Comparison of ENCODE assay signal across 21 cellular contexts in the genomic region with DNA sequence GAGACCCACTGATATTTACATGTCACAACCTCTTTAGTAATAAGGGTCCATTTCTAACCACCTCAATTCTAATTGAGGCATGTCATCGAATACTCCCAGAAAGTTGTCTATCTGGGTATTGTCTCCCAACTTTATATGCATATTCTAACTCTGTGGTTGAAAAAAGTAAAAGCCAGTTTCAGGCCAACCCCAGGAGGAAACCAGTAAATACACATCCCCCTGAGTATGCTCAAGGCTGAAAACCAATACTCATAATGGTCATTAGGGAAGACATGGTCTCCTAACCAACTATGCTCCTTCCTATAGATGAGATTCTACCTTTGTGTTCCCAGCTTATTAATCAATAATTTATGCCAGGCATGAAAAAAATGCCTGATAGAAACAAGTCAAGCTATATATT.
A peak's percentile ranks its signal among the peaks of the same experiment; 100 is the strongest.
DNase-seq lines count a peak whose midpoint lies in the region; ATAC-seq and TF ChIP-seq lines count a peak whose summit lies in the region.
"Had no signal": no experiment of that assay in that cellular context is flagged by ENCODE, and none has a peak within 500 bp of the region (broad histone marks: within the 10 kb centered on the region; RNA-seq: fewer than 3 reads in every experiment).

No MANE protein-coding gene starts in this region.

- in situ Hi-C loops in GM13976 (cut with MboI; ENCODE audit: low sequenced_read_pairs, unreplicated experiment) = no loop called here

- peak overlapping the region; percentile 37 for H3K27ac Mint-ChIP-seq in activated CD4-positive, alpha-beta T cell treated with anti-CD3 and anti-CD28 coated beads, Interleukin-2, amount 10 ng/mL, durations not matched to agents 24 days and 14 days
- peak overlapping the region; percentile 77 for H3K27ac Mint-ChIP-seq in activated naive CD8-positive, alpha-beta T cell
- H3K27ac Mint-ChIP-seq in stimulated activated memory B cell treated with anti-CD40 and anti-IgM and Interleukin-4, amounts not matched to agents 10 μg/mL and 1 μg/mL and 100 μg/mL, for 72 hours = peak overlapping the region; percentile 89
- H3K27ac Mint-ChIP-seq: nephron progenitor cell had no signal

- peak overlapping the region; percentile 21 for H3K4me3 Mint-ChIP-seq in activated CD4-positive, alpha-beta T cell treated with anti-CD3 and anti-CD28 coated beads, Interleukin-2, amount 10 ng/mL, durations not matched to agents 24 days and 14 days
- H3K4me3 Mint-ChIP-seq in activated naive CD8-positive, alpha-beta T cell = peak overlapping the region; percentile 70
- no peak overlapping the region for H3K4me3 Mint-ChIP-seq in stimulated activated memory B cell treated with anti-CD40 and anti-IgM and Interleukin-4, amounts not matched to agents 10 μg/mL and 1 μg/mL and 100 μg/mL, for 72 hours
- H3K4me3 Mint-ChIP-seq: HFFc6, nephron progenitor cell had no signal

- no peaks in the 10 kb centered on the region for H3K9me3 Mint-ChIP-seq in activated CD4-positive, alpha-beta T cell treated with anti-CD3 and anti-CD28 coated beads, Interleukin-2, amount 10 ng/mL, durations not matched to agents 24 days and 14 days
- no peaks in the 10 kb centered on the region for H3K9me3 Mint-ChIP-seq in activated naive CD8-positive, alpha-beta T cell (ENCODE audit: low read depth)
- no peaks in the 10 kb centered on the region for H3K9me3 Mint-ChIP-seq in stimulated activated memory B cell treated with anti-CD40 and anti-IgM and Interleukin-4, amounts not matched to agents 10 μg/mL and 1 μg/mL and 100 μg/mL, for 72 hours
- H3K9me3 Mint-ChIP-seq: HFFc6 had no signal

- peaks cover 36% of the 10 kb centered on the region for H3K4me1 Mint-ChIP-seq in activated CD4-positive, alpha-beta T cell treated with anti-CD3 and anti-CD28 coated beads, Interleukin-2, amount 10 ng/mL, durations not matched to agents 24 days and 14 days
- peaks cover 76% of the 10 kb centered on the region for H3K4me1 Mint-ChIP-seq in activated naive CD8-positive, alpha-beta T cell (ENCODE audit: low read depth)
- peaks cover 47% of the 10 kb centered on the region for H3K4me1 Mint-ChIP-seq in stimulated activated memory B cell treated with anti-CD40 and anti-IgM and Interleukin-4, amounts not matched to agents 10 μg/mL and 1 μg/mL and 100 μg/mL, for 72 hours

- H3K36me3 Mint-ChIP-seq in activated CD4-positive, alpha-beta T cell treated with anti-CD3 and anti-CD28 coated beads, Interleukin-2, amount 10 ng/mL, durations not matched to agents 24 days and 14 days (ENCODE audit: low read depth) = peaks cover 37% of the 10 kb centered on the region
- H3K36me3 Mint-ChIP-seq in activated naive CD8-positive, alpha-beta T cell = no peaks in the 10 kb centered on the region
- peaks cover 16% of the 10 kb centered on the region for H3K36me3 Mint-ChIP-seq in stimulated activated memory B cell treated with anti-CD40 and anti-IgM and Interleukin-4, amounts not matched to agents 10 μg/mL and 1 μg/mL and 100 μg/mL, for 72 hours

- no peak for TF ChIP-seq CTCF in GM13976 (IDR thresholded peaks at IDR 0.05; ENCODE audit: borderline replicate concordance, control extremely low read depth, extremely low read depth, insufficient read depth, missing control alignments)

- intact Hi-C loops in activated CD4-positive, alpha-beta T cell treated with anti-CD3 and anti-CD28 coated beads, Interleukin-2, amount 10 ng/mL, durations not matched to agents 24 days and 14 days (cut with micrococcal nuclease) = loop anchor here (2.0 to 5.0 kb wide), 3 partner anchors 16 to 234 kb away; no protein-coding TSS in a partner anchor
- intact Hi-C loops in Right ventricle myocardium inferior (cut with DNase I) = no loop called here

- no peak for DNase-seq in activated CD4-positive, alpha-beta T cell treated with anti-CD3 and anti-CD28 coated beads, Interleukin-2, amount 10 ng/mL, durations not matched to agents 24 days and 14 days
- no peak for DNase-seq in activated CD4-positive, alpha-beta T cell treated with anti-CD3 and anti-CD28 coated beads for 4 hours
- no peak for DNase-seq in ecto neural progenitor cell (ENCODE audit: low spot score)
- DNase-seq in GM13976 (ENCODE audit: low spot score) = no peak
- DNase-seq in Right ventricle myocardium inferior (ENCODE audit: missing footprints) = no peak
- DNase-seq: 8988T; activated CD4-positive, alpha-beta T cell treated with anti-CD3 and anti-CD28 coated beads, Interleukin-2, amount 50 U/mL, for 1 hour; activated T-cell treated with anti-CD3 and anti-CD28 coated beads, Interleukin-2, amount 50 U/mL, for 48 hours; effector CD4-positive, alpha-beta T cell; GDM1; HFFc6; NCI-H1092 treated with DMSO at 0.1 percent for 48 hours; NCI-H2081; NCI-H510A; nephron progenitor cell; upper lobe of left lung had no signal

- peak; percentile 35 for ATAC-seq in HG03432 (IDR thresholded peaks at IDR 0.05; ENCODE audit: unreplicated experiment)
- no peak for ATAC-seq in stimulated activated memory B cell treated with anti-CD40 and anti-IgM and Interleukin-4, amounts not matched to agents 10 μg/mL and 1 μg/mL and 100 μg/mL, for 72 hours
- ATAC-seq in Right ventricle myocardium inferior = no peak
- ATAC-seq: esophagus mucosa, gastroesophageal sphincter had no signal

- H3K27me3 Mint-ChIP-seq in activated CD4-positive, alpha-beta T cell treated with anti-CD3 and anti-CD28 coated beads, Interleukin-2, amount 10 ng/mL, durations not matched to agents 24 days and 14 days = no peaks in the 10 kb centered on the region
- no peaks in the 10 kb centered on the region for H3K27me3 Mint-ChIP-seq in activated naive CD8-positive, alpha-beta T cell
- no peaks in the 10 kb centered on the region for H3K27me3 Mint-ChIP-seq in stimulated activated memory B cell treated with anti-CD40 and anti-IgM and Interleukin-4, amounts not matched to agents 10 μg/mL and 1 μg/mL and 100 μg/mL, for 72 hours

Comparison
In these comparisons a context has a peak if more than half of its experiments do, and no peak if none do; other contexts are left out.
1. H3K27ac Mint-ChIP-seq: peak in every context shown above with its lines; median percentile 89 in stimulated activated memory B cell treated with anti-CD40 and anti-IgM and Interleukin-4, amounts not matched to agents 10 μg/mL and 1 μg/mL and 100 μg/mL, for 72 hours; 77 in activated naive CD8-positive, alpha-beta T cell; 37 in activated CD4-positive, alpha-beta T cell treated with anti-CD3 and anti-CD28 coated beads, Interleukin-2, amount 10 ng/mL, durations not matched to agents 24 days and 14 days.